Comparison of ENCODE assay signal across 8 cellular contexts in the genomic region with DNA sequence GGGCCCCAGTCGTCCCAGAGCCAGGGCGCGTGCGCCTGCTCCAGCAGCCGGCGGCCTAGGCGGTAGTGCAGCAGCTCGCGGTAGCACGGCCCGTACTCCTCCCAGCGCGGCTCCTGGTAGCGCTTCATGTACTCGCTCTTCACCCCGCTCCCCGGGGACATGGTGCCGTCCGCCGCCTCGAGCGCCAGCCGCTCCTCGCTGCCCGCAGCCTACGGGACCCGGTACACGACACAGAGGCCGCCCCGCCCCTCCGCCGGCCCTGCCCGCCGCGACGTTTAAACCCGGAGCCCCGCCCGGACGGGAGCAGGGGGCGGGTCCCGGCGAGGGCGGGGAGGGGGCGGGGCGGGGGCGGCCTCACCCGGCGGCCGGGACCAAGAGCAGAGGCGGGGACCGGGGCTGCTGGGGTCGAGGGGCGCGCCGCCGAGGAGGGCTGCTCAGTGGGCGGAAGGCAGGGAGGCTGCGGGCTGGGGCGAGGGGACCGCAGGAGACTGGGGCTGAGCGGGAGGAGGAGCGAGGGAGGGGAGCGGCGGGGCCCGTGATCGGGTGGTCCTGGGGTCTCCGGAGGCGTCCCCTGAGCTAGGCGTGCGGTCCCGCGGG. TPM values are rescaled to one million over a fixed set of nuclear protein-coding genes. Genes with fewer than 3 reads are reported as not detected.
DNase-seq lines count a peak whose midpoint lies in the region; ATAC-seq and TF ChIP-seq lines count a peak whose summit lies in the region.

No MANE protein-coding gene starts in this region.

- H3K4me1 Mint-ChIP-seq in chondrocyte (ENCODE audit: low read depth), result peaks cover 35% of the 10 kb centered on the region

- TF ChIP-seq CTCF in AG09309 (IDR thresholded peaks at IDR 0.05; ENCODE audit: control insufficient read depth, insufficient read depth, low read depth, low read length, missing control alignments) (no peak), chondrocyte (IDR thresholded peaks at IDR 0.05) (no peak)

- peak overlapping the region; percentile 71 for H3K4me3 Mint-ChIP-seq in chondrocyte (ENCODE audit: unreplicated experiment)

- H3K27ac Mint-ChIP-seq in chondrocyte (ENCODE audit: unreplicated experiment), result peak overlapping the region; percentile 55

- peak; percentile 48 for ATAC-seq in GM18873 (IDR thresholded peaks at IDR 0.05; ENCODE audit: low FRiP score, unreplicated experiment)
- peak; percentile 69 for ATAC-seq in HG03108 (IDR thresholded peaks at IDR 0.05; ENCODE audit: unreplicated experiment)

- no peak for DNase-seq in AG09309 (ENCODE audit: low read depth)
- DNase-seq in NCI-H2227 treated with DMSO at 0.1 percent for 48 hours (lab: John Stamatoyannopoulos, UW), result peak; percentile 81
- peak; percentile 60 to 67 for DNase-seq in activated CD4-positive, alpha-beta T cell treated with anti-CD3 and anti-CD28 coated beads for 24 hours (ENCODE audit: low read depth in 2 of 2)
- DNase-seq in chondrocyte (ENCODE audit: low spot score), result peak; percentile 93
- DNase-seq in stimulated activated CD4-positive, alpha-beta T cell treated with anti-CD3 and anti-CD28 coated beads, Interleukin-1b, Interleukin-23, amount 100 ng/mL, for 4 hours (ENCODE audit: low read depth in 2 of 2), result peak; percentile 68 to 75

- H3K4me3 ChIP-seq in AG09309 (ENCODE audit: control insufficient read depth, low read depth, low read length), result peak overlapping the region; percentile 64

- no peaks in the 10 kb centered on the region for H3K36me3 Mint-ChIP-seq in chondrocyte (ENCODE audit: low read depth)

- no peaks in the 10 kb centered on the region for H3K27me3 ChIP-seq in layer of hippocampus (ENCODE audit: control insufficient read depth, insufficient read depth, low read length)

- peak overlapping the region; percentile 94 for H3K27ac ChIP-seq in layer of hippocampus (ENCODE audit: low read depth, low read length)

- H3K27me3 Mint-ChIP-seq in chondrocyte (ENCODE audit: low read depth), result peaks cover 4% of the 10 kb centered on the region

- peaks cover 2% of the 10 kb centered on the region for H3K9me3 Mint-ChIP-seq in chondrocyte (ENCODE audit: low read depth)

RNA-seq across cellular contexts. Expression of a gene that starts 0.4 kb away (rescaled TPM):
- 5.4 to 8.9 TPM (median 8.9 TPM) in 3 replicates for total RNA-seq in chondrocyte
